ENCODE assay signal across 1 cellular context in the genomic region with DNA sequence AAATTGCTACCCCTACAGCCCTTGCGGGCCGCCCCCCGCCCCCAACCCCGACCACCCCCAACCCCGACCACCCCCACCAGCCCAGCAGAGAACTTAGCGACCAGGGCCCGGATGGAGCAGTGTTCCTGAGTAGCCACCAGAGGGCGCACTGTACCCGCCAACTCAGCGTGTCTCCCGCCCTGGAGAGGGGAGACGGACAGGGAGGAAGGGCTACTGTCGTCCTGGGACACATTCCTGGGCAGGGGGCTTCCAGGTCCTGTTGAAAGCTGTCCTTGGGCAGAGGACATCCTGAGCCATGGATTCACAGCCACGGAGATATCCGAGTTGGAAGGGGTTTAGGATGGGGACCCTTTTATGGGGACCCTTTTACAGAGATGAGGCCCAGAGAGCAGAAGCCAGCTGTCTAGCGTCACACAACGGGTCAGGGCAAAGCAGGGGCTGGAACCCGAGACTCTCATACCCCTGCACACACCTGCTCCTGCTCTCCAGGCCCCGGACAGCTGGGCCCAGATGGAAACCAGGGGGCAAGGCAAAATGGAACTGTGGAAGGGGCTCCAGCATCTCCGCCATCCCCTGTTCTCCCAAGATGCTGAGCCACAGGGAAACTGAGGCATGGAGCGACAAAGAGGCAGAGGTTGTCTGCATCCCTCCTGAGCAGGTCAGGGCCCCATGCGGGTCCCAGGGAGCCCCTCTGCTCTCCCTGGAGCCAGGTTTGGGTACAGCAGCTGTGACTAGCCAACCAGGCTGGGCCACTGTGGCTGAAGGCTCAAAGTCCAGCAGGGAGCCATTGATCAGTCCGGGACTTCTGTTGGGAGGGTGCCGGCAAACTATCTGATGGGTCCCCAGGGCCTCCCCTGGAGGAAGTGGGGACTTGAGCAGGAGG.
TF ChIP-seq lines count a peak whose summit lies in the region.

No MANE protein-coding gene starts in this region.

TF ChIP-seq in K562, 482 proteins besides CTCF, POLR2A, EP300 and RAD21 (continued from another document and continues in another):
- TF ChIP-seq, protein P1, sequence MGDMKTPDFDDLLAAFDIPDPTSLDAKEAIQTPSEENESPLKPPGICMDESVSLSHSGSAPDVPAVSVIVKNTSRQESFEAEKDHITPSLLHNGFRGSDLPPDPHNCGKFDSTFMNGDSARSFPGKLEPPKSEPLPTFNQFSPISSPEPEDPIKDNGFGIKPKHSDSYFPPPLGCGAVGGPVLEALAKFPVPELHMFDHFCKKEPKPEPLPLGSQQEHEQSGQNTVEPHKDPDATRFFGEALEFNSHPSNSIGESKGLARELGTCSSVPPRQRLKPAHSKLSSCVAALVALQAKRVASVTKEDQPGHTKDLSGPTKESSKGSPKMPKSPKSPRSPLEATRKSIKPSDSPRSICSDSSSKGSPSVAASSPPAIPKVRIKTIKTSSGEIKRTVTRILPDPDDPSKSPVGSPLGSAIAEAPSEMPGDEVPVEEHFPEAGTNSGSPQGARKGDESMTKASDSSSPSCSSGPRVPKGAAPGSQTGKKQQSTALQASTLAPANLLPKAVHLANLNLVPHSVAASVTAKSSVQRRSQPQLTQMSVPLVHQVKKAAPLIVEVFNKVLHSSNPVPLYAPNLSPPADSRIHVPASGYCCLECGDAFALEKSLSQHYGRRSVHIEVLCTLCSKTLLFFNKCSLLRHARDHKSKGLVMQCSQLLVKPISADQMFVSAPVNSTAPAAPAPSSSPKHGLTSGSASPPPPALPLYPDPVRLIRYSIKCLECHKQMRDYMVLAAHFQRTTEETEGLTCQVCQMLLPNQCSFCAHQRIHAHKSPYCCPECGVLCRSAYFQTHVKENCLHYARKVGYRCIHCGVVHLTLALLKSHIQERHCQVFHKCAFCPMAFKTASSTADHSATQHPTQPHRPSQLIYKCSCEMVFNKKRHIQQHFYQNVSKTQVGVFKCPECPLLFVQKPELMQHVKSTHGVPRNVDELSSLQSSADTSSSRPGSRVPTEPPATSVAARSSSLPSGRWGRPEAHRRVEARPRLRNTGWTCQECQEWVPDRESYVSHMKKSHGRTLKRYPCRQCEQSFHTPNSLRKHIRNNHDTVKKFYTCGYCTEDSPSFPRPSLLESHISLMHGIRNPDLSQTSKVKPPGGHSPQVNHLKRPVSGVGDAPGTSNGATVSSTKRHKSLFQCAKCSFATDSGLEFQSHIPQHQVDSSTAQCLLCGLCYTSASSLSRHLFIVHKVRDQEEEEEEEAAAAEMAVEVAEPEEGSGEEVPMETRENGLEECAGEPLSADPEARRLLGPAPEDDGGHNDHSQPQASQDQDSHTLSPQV (IDR thresholded peaks at IDR 0.05): 0 out of 2 replicates have a peak, but pooled peaks have one; percentile 26
- TF ChIP-seq TEAD4 (IDR thresholded peaks at IDR 0.05; ENCODE audit: low read length): no peak
- TF ChIP-seq TEAD4 (CRISPR knock-in tag; IDR thresholded peaks at IDR 0.05; ENCODE audit: borderline replicate concordance): peak; percentile 76; the same call in 1 of the 2 replicates
- TF ChIP-seq CBFA2T2 (conservative IDR thresholded peaks at IDR 0.05): no peak
- peak; percentile 62; the same call in 1 of the 2 replicates for TF ChIP-seq ZNF263 (CRISPR knock-in tag; IDR thresholded peaks at IDR 0.05; ENCODE audit: borderline replicate concordance)
- TF ChIP-seq, protein P2, sequence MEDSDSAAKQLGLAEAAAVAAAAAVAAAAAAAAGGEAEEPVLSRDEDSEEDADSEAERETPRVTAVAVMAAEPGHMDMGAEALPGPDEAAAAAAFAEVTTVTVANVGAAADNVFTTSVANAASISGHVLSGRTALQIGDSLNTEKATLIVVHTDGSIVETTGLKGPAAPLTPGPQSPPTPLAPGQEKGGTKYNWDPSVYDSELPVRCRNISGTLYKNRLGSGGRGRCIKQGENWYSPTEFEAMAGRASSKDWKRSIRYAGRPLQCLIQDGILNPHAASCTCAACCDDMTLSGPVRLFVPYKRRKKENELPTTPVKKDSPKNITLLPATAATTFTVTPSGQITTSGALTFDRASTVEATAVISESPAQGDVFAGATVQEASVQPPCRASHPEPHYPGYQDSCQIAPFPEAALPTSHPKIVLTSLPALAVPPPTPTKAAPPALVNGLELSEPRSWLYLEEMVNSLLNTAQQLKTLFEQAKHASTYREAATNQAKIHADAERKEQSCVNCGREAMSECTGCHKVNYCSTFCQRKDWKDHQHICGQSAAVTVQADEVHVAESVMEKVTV (CRISPR knock-in tag; IDR thresholded peaks at IDR 0.05): peak; percentile 66
- TF ChIP-seq, protein P3, sequence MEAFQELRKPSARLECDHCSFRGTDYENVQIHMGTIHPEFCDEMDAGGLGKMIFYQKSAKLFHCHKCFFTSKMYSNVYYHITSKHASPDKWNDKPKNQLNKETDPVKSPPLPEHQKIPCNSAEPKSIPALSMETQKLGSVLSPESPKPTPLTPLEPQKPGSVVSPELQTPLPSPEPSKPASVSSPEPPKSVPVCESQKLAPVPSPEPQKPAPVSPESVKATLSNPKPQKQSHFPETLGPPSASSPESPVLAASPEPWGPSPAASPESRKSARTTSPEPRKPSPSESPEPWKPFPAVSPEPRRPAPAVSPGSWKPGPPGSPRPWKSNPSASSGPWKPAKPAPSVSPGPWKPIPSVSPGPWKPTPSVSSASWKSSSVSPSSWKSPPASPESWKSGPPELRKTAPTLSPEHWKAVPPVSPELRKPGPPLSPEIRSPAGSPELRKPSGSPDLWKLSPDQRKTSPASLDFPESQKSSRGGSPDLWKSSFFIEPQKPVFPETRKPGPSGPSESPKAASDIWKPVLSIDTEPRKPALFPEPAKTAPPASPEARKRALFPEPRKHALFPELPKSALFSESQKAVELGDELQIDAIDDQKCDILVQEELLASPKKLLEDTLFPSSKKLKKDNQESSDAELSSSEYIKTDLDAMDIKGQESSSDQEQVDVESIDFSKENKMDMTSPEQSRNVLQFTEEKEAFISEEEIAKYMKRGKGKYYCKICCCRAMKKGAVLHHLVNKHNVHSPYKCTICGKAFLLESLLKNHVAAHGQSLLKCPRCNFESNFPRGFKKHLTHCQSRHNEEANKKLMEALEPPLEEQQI (IDR thresholded peaks at IDR 0.05): no peak
- TF ChIP-seq NFRKB (IDR thresholded peaks at IDR 0.05; ENCODE audit: low read depth): no peak
- TF ChIP-seq RB1 (IDR thresholded peaks at IDR 0.05; ENCODE audit: low read depth): peak; percentile 90
- TF ChIP-seq TCF3 (CRISPR knock-in tag; IDR thresholded peaks at IDR 0.05): peak; percentile 27; the same call in 1 of the 2 replicates
- 0 out of 2 replicates have a peak, but pooled peaks have one; percentile 30 for TF ChIP-seq GABPB1 (CRISPR knock-in tag; IDR thresholded peaks at IDR 0.05)
- peak in 1 of 2 experiments; percentile 60; a peak in 2 of 4 replicates for TF ChIP-seq MAZ (CRISPR knock-in tag; conservative IDR thresholded peaks at IDR 0.05 in 1 of 2, IDR thresholded peaks at IDR 0.05 in 1 of 2)
- TF ChIP-seq SRSF7 (optimal IDR thresholded peaks at IDR 0.05; ENCODE audit: low read depth, low read length): no peak
- TF ChIP-seq GATAD2A (IDR thresholded peaks at IDR 0.05): peak; percentile 47; the same call in 1 of the 2 replicates
- no peak for TF ChIP-seq HDAC6 (IDR thresholded peaks at IDR 0.05; ENCODE audit: low read depth, low read length)
- TF ChIP-seq BCOR (IDR thresholded peaks at IDR 0.05): peak; percentile 45; the same call in 1 of the 2 replicates
- TF ChIP-seq, protein P4, sequence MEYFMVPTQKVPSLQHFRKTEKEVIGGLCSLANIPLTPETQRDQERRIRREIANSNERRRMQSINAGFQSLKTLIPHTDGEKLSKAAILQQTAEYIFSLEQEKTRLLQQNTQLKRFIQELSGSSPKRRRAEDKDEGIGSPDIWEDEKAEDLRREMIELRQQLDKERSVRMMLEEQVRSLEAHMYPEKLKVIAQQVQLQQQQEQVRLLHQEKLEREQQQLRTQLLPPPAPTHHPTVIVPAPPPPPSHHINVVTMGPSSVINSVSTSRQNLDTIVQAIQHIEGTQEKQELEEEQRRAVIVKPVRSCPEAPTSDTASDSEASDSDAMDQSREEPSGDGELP (CRISPR knock-in tag; IDR thresholded peaks at IDR 0.05; ENCODE audit: borderline replicate concordance): peak; percentile 56
- TF ChIP-seq, protein P5, sequence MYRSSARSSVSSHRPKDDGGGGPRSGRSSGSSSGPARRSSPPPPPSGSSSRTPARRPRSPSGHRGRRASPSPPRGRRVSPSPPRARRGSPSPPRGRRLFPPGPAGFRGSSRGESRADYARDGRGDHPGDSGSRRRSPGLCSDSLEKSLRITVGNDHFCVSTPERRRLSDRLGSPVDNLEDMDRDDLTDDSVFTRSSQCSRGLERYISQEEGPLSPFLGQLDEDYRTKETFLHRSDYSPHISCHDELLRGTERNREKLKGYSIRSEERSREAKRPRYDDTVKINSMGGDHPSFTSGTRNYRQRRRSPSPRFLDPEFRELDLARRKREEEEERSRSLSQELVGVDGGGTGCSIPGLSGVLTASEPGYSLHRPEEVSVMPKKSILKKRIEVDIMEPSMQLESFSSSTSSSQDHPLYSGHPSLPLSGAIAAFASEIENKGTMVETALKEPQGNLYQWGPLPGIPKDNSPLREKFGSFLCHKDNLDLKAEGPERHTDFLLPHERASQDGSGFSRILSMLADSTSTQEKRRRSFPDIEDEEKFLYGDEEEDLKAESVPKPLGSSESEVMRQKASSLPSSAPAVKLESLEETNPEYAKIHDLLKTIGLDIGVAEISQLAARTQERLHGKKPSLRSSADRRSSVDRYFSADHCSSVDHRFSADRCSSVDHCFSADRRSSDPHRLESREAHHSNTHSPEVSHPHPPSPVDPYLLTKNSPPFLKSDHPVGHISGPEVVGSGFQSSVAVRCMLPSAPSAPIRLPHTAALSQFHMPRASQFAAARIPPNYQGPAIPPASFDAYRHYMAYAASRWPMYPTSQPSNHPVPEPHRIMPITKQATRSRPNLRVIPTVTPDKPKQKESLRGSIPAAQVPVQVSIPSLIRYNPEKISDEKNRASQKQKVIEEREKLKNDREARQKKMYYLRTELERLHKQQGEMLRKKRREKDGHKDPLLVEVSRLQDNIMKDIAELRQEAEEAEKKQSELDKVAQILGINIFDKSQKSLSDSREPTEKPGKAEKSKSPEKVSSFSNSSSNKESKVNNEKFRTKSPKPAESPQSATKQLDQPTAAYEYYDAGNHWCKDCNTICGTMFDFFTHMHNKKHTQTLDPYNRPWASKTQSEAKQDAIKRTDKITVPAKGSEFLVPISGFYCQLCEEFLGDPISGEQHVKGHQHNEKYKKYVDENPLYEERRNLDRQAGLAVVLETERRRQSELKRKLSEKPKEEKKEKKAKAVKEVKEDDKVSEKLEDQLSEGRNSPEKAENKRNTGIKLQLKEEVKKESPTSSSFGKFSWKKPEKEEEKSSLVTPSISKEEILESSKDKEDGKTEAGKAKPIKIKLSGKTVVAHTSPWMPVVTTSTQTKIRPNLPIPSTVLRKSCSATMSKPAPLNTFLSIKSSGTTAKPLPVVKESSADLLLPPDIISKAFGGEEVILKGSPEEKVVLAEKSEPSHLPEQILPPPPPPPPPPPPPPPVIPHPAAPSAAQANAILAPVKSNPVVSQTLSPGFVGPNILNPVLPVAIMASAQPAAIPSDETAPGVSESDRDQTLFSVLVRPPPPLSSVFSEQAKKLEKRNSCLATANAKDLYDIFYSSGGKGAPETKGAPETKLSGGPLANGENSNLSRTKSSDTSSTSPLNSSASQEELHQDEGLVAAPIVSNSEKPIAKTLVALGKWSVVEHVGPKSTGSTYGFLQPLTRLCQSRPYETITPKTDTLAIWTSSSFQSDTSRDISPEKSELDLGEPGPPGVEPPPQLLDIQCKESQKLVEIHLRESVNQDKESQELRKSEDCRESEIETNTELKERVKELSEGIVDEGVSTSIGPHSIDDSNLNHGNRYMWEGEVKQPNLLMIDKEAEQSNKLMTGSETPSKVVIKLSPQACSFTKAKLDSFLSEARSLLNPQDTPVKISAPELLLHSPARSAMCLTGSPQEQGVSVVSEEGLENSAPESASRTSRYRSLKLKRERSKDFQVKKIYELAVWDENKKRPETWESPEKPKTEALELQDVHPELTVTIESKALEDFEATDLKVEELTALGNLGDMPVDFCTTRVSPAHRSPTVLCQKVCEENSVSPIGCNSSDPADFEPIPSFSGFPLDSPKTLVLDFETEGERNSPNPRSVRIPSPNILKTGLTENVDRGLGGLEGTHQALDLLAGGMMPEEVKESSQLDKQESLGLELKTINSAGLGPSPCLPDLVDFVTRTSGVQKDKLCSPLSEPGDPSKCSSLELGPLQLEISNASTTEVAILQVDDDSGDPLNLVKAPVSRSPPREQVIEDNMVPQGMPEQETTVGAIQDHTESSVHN (IDR thresholded peaks at IDR 0.05; ENCODE audit: borderline replicate concordance in 1 of 2, low read depth in 1 of 2): no peak
- TF ChIP-seq, protein P6, sequence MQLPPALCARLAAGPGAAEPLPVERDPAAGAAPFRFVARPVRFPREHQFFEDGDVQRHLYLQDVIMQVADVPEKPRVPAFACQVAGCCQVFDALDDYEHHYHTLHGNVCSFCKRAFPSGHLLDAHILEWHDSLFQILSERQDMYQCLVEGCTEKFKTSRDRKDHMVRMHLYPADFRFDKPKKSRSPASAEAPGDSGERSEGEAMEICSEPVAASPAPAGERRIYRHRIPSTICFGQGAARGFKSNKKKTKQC (CRISPR knock-in tag; IDR thresholded peaks at IDR 0.05): 0 out of 2 replicates have a peak, but pooled peaks have one; percentile 8
- TF ChIP-seq NR2C1 (IDR thresholded peaks at IDR 0.05): no peak
- TF ChIP-seq NR2C1 (tag; IDR thresholded peaks at IDR 0.05): no peak
- peak; percentile 39; the same call in 1 of the 2 replicates for TF ChIP-seq SPI1 (IDR thresholded peaks at IDR 0.05; ENCODE audit: borderline replicate concordance, low read depth, low read length)
- TF ChIP-seq, protein P7, sequence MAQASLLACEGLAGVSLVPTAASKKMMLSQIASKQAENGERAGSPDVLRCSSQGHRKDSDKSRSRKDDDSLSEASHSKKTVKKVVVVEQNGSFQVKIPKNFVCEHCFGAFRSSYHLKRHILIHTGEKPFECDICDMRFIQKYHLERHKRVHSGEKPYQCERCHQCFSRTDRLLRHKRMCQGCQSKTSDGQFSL (CRISPR knock-in tag; IDR thresholded peaks at IDR 0.05): 0 out of 2 replicates have a peak, but pooled peaks have one; percentile 31
- TF ChIP-seq, protein P7 (tag; IDR thresholded peaks at IDR 0.05): no peak
- no peak for TF ChIP-seq JUN (IDR thresholded peaks at IDR 0.05; ENCODE audit: borderline replicate concordance, low read depth, low read length)
- no peak for TF ChIP-seq JUN (CRISPR knock-in tag; IDR thresholded peaks at IDR 0.05; ENCODE audit: borderline replicate concordance)
